12 cellular contexts compared by ENCODE assay signal in the genomic region with DNA sequence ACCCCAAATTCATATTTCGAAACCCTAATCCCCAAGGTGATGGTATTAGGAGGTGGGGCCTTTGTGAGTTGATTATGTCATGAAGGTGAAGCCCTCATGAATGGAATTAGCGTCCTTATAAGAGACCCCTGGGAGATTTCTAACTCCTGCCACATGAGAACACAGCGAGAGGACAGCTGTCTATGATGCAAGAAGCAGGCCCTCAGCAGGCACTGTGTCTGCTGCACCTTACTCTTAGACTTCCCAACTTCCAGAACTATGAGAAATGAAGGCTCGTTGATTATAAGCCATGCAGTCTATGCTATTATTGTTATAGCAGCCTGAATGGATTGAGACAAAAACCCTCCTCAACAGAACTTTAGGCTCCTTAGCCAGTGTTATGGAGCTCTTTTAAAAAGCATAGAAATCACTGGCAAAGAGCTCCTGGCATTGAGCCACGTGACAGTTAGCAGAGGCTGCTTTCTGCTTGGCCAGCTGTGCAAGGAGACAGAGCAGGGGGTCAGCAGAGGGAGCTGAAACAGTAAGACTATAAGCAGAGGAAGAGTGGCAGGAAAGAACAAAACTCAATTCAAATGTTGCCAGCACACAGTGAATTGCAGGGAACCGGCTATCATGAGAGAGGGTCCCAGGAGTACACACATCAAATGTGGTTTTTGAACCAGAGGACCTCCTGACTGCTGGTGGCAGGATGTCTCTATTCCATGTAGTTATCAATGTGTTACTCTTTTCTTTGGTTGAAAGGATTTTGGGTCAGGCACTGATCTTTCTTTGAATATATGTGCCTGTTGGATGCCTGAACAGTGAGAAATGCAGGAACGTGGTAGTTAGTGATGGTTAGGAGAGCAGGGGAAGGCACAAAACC.
DNase-seq lines count a peak whose midpoint lies in the region; ATAC-seq and TF ChIP-seq lines count a peak whose summit lies in the region.
"Had no signal": no experiment of that assay in that cellular context is flagged by ENCODE, and none has a peak within 500 bp of the region (broad histone marks: within the 10 kb centered on the region; RNA-seq: fewer than 3 reads in every experiment).

No MANE protein-coding gene starts in this region.

- TF ChIP-seq CTCF in AG10803 (conservative IDR thresholded peaks at IDR 0.05; ENCODE audit: low read length) (no peak), body of pancreas (IDR thresholded peaks at IDR 0.05) (no peak), mucosa of descending colon (IDR thresholded peaks at IDR 0.05) (no peak)

- H3K4me3 ChIP-seq in AG10803 (ENCODE audit: low read length) = no peak overlapping the region
- H3K4me3 ChIP-seq in body of pancreas = no peak overlapping the region
- no peak overlapping the region for H3K4me3 ChIP-seq in mucosa of descending colon
- H3K4me3 ChIP-seq: gastroesophageal sphincter had no signal

- H3K36me3 ChIP-seq in body of pancreas (replicated peaks in 1 of 2; ENCODE audit: insufficient read depth in 1 of 2, low read depth in 2 of 2) = no peaks in the 10 kb centered on the region
- H3K36me3 ChIP-seq in mucosa of descending colon (ENCODE audit: low read depth) = no peaks in the 10 kb centered on the region
- H3K36me3 ChIP-seq: gastroesophageal sphincter had no signal

- ATAC-seq in body of pancreas (no peak), mucosa of descending colon (peak; percentile 18), GM21619 (IDR thresholded peaks at IDR 0.05; ENCODE audit: unreplicated experiment) (no peak)
- ATAC-seq: gastroesophageal sphincter; stimulated activated naive B cell treated with anti-CD40 and anti-IgM and Interleukin-4, amounts not matched to agents 10 μg/mL and 1 μg/mL and 100 μg/mL, for 72 hours had no signal

- intact Hi-C loops in body of pancreas (cut with DNase I) = no loop called here
- intact Hi-C loops in mucosa of descending colon (cut with DNase I, micrococcal nuclease) = no loop called here

- peak; percentile 29 for DNase-seq in AG10803 (ENCODE audit: low read depth)
- DNase-seq in M059J (ENCODE audit: low read depth) = peak; percentile 15
- peak; percentile 42 to 70 (median 52) for DNase-seq in body of pancreas
- DNase-seq in mucosa of descending colon = peak in 1 of 3 donors; percentile 64
- no peak for DNase-seq in NCI-H510A (lab: John Stamatoyannopoulos, UW)
- DNase-seq in retina = no peak
- no peak for DNase-seq in stimulated activated CD4-positive, alpha-beta T cell treated with anti-CD3 and anti-CD28 coated beads, Interleukin-1b, Interleukin-23, amount 100 ng/mL, for 48 hours
- DNase-seq: central memory CD4-positive, alpha-beta T cell; midbrain; stimulated activated naive B cell treated with anti-CD40 and anti-IgM and Interleukin-4, amounts not matched to agents 10 μg/mL and 1 μg/mL and 100 μg/mL, for 72 hours had no signal

- WGBS in body of pancreas, 2 donors = 45 to 47% methylated on average over 7 of the region's 7 CpGs

- H3K9me3 ChIP-seq in body of pancreas = no peaks in the 10 kb centered on the region
- H3K9me3 ChIP-seq in mucosa of descending colon = no peaks in the 10 kb centered on the region
- H3K9me3 ChIP-seq: gastroesophageal sphincter had no signal

- peak overlapping the region in 1 of 4 donors; percentile 6 for H3K27ac ChIP-seq in body of pancreas
- H3K27ac ChIP-seq: gastroesophageal sphincter had no signal

- H3K4me1 ChIP-seq in body of pancreas = peaks cover 34% of the 10 kb centered on the region
- peaks cover 25% of the 10 kb centered on the region for H3K4me1 ChIP-seq in mucosa of descending colon (ENCODE audit: low read depth)

- TF ChIP-seq POLR2A in body of pancreas (IDR thresholded peaks at IDR 0.05) = no peak

- H3K27me3 ChIP-seq in body of pancreas = no peaks in the 10 kb centered on the region
- H3K27me3 ChIP-seq: gastroesophageal sphincter had no signal

Comparison
In these comparisons a context has a peak if more than half of its experiments do, and no peak if none do; other contexts are left out.
1. DNase-seq: peak in AG10803 (single experiment), M059J (single experiment) and body of pancreas (4 of 4); none in NCI-H510A (single experiment), retina (single experiment) and stimulated activated CD4-positive, alpha-beta T cell treated with anti-CD3 and anti-CD28 coated beads, Interleukin-1b, Interleukin-23, amount 100 ng/mL, for 48 hours (single experiment).